8 cellular contexts compared by ENCODE assay signal in genomic region chr6:3732345-3733141, GRCh38. TPM values are rescaled to one million over a fixed set of nuclear protein-coding genes. Genes with fewer than 3 reads are reported as not detected.
DNase-seq lines count a peak whose midpoint lies in the region; ATAC-seq and TF ChIP-seq lines count a peak whose summit lies in the region.

No MANE protein-coding gene starts in this region.

- H2AFZ ChIP-seq in Karpas-422 (ENCODE audit: low read length) = no peak overlapping the region

- H3K9me2 ChIP-seq in DOHH2 (replicated peaks; ENCODE audit: control insufficient read depth, low read length) (no peaks in the 10 kb centered on the region), Karpas-422 (replicated peaks; ENCODE audit: insufficient read depth, low read length) (no peaks in the 10 kb centered on the region)

- DNase-seq in Karpas-422 (peak; percentile 83), RPMI7951 (ENCODE audit: low read depth) (peak; percentile 64), activated T-helper 1 cell treated with Interleukin-2 at 50 U/mL for 16 hours (ENCODE audit: low read depth) (peak; percentile 41), fibroblast of the aortic adventitia (ENCODE audit: low read depth) (peak; percentile 99), occipital lobe (lab: John Stamatoyannopoulos, UW) (peak; percentile 48), tibial artery (peak; percentile 73 to 86)

- H4K20me1 ChIP-seq in DOHH2 (ENCODE audit: control insufficient read depth, insufficient read depth, low read depth, low read length) = no peaks in the 10 kb centered on the region
- no peaks in the 10 kb centered on the region for H4K20me1 ChIP-seq in Karpas-422 (ENCODE audit: insufficient read depth, low read depth, low read length)

- no peak overlapping the region for H3K4me2 ChIP-seq in DOHH2 (ENCODE audit: low read length)
- no peak overlapping the region for H3K4me2 ChIP-seq in Karpas-422 (ENCODE audit: low read depth, low read length, poor library complexity, severe bottlenecking)

- H3K9me3 ChIP-seq in DOHH2 (ENCODE audit: control insufficient read depth, insufficient read depth, low read length) = no peaks in the 10 kb centered on the region
- no peaks in the 10 kb centered on the region for H3K9me3 ChIP-seq in Karpas-422 (ENCODE audit: low read length)
- no peaks in the 10 kb centered on the region for H3K9me3 ChIP-seq in tibial artery

- ATAC-seq in HG03457 (IDR thresholded peaks at IDR 0.05; ENCODE audit: unreplicated experiment) = no peak

- H3K4me1 ChIP-seq in DOHH2 (ENCODE audit: control insufficient read depth, low read length) = no peaks in the 10 kb centered on the region
- no peaks in the 10 kb centered on the region for H3K4me1 ChIP-seq in Karpas-422 (ENCODE audit: low read length)
- peaks cover 0 to 100% (median 68%) of the 10 kb centered on the region in 4 donors for H3K4me1 ChIP-seq in tibial artery

- H3K79me2 ChIP-seq in DOHH2 (ENCODE audit: control insufficient read depth, low read length) (no peaks in the 10 kb centered on the region), Karpas-422 (ENCODE audit: low read length) (no peaks in the 10 kb centered on the region)

- TF ChIP-seq CTCF in DOHH2 (IDR thresholded peaks at IDR 0.05; ENCODE audit: low read depth, low read length, poor library complexity, severe bottlenecking) (peak; percentile 84), fibroblast of the aortic adventitia (IDR thresholded peaks at IDR 0.05; ENCODE audit: insufficient read depth, low read length) (peak; percentile 87), tibial artery (IDR thresholded peaks at IDR 0.05) (peak; percentile 86 to 87)

- H3K27ac ChIP-seq in DOHH2 (ENCODE audit: low read depth, low read length) (no peak overlapping the region), Karpas-422 (ENCODE audit: low read length) (no peak overlapping the region), tibial artery (peak overlapping the region; percentile 62 to 75)

- no peaks in the 10 kb centered on the region for H3F3A ChIP-seq in DOHH2 (ENCODE audit: control insufficient read depth, insufficient read depth)

- intact Hi-C loops in tibial artery (cut with DNase I; ENCODE audit: low total_unique reads) = loop anchor here (2.0 to 10.0 kb wide), 2 partner anchors 378 to 452 kb away; no protein-coding TSS in a partner anchor

- H3K4me3 ChIP-seq in DOHH2 (ENCODE audit: low read length) (no peak overlapping the region), Karpas-422 (ENCODE audit: low read length) (no peak overlapping the region), fibroblast of the aortic adventitia (ENCODE audit: low read depth, low read length) (no peak overlapping the region), tibial artery (peak overlapping the region in 1 of 2 donors; percentile 3)

- H3K36me3 ChIP-seq in DOHH2 (ENCODE audit: control insufficient read depth, low read length) (no peaks in the 10 kb centered on the region), Karpas-422 (ENCODE audit: insufficient read depth, low read length) (no peaks in the 10 kb centered on the region), tibial artery (peaks cover 29 to 75% (median 63%) of the 10 kb centered on the region in 3 donors)

- H3K27me3 ChIP-seq in DOHH2 (ENCODE audit: control insufficient read depth, low read length) = peaks cover 8% of the 10 kb centered on the region
- no peaks in the 10 kb centered on the region for H3K27me3 ChIP-seq in Karpas-422 (ENCODE audit: low read length)
- H3K27me3 ChIP-seq in tibial artery = no peaks in the 10 kb centered on the region

- no peak overlapping the region for H3K9ac ChIP-seq in Karpas-422 (ENCODE audit: low read length)

RNA-seq across cellular contexts. Expression of gene PXDC1, which starts 19.0 kb away (rescaled TPM):
- not detected in 2 replicates for total RNA-seq in Karpas-422 (2014; rRNA removed; shearing (Covaris generic); ENCODE audit: low replicate concordance)
- 24.9 and 30.3 TPM in 2 replicates for total RNA-seq in RPMI7951 (2014; rRNA removed; shearing (Covaris generic))
- total RNA-seq in fibroblast of the aortic adventitia (ENCODE audit: low replicate concordance) = 17.6 and 39.4 TPM in 2 replicates
- total RNA-seq in occipital lobe = 11.1 TPM

Comparison
In these comparisons a context has a peak if more than half of its experiments do, and no peak if none do; other contexts are left out.
1. H3K27ac ChIP-seq: peak in tibial artery (2 of 2); none in DOHH2 (single experiment) and Karpas-422 (single experiment).
2. DNase-seq: peak in every context shown above with its lines; median percentile 99 in fibroblast of the aortic adventitia; 83 in Karpas-422; 80 in tibial artery; 64 in RPMI7951; 48 in occipital lobe; 41 in activated T-helper 1 cell treated with Interleukin-2 at 50 U/mL for 16 hours.
3. RNA of gene PXDC1, which starts 19.0 kb away (total RNA-seq): 17.6 to 39.4 TPM in fibroblast of the aortic adventitia, 24.9 to 30.3 TPM in RPMI7951 and 11.1 TPM in occipital lobe (single experiment); not detected in Karpas-422; every median in the first group is over 10 times any median in the second.
4. Peak in every context shown above with its lines, with median percentiles within 50 percentile points of each other: CTCF ChIP-seq.